21 cellular contexts compared by ENCODE assay signal in the genomic region with DNA sequence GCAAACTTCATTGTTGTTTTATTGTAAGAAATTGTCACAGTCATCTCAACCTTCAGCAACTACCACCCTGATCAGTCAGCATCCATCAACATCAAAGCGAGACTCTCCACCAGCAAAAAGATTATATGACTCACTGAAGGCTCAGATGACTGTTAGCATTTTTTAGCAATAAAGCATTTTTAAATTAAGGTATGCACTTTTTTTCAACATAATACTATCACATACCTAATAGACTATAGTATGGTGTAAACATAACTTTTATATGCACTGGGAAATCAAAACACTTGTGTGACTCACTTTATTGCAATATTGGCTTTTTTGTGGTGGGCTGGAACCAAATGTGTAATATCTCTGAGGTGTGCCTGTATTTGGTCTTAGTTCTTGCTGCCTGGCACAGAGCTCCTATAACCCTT. TPM values are rescaled to one million over a fixed set of nuclear protein-coding genes. Genes with fewer than 3 reads are reported as not detected.
DNase-seq lines count a peak whose midpoint lies in the region; ATAC-seq, FAIRE-seq and TF ChIP-seq lines count a peak whose summit lies in the region.
"Had no signal": no experiment of that assay in that cellular context is flagged by ENCODE, and none has a peak within 500 bp of the region (broad histone marks: within the 10 kb centered on the region; RNA-seq: fewer than 3 reads in every experiment).

No MANE protein-coding gene starts in this region.

- no peak for FAIRE-seq in small intestine (lab: Jason Lieb, UNC)

- POLR2A ChIA-PET in PC-3 (lab: Charles Lee; ENCODE audit: unreplicated experiment): no interaction called here

- intact Hi-C loops in PC-3 (cut with micrococcal nuclease): no loop called here

- DNase-seq in EL (peak; percentile 34), PC-3 (peak; percentile 76), fibroblast of gingiva (ENCODE audit: low read depth) (peak; percentile 13), small intestine (no peak), iPS-NIHi11 (ENCODE audit: low spot score) (no peak)
- no peak for DNase-seq in stimulated activated naive CD4-positive, alpha-beta T cell (lab: John Stamatoyannopoulos, UW)
- DNase-seq: CD8-positive, alpha-beta memory T cell; DMS79; left ventricle myocardium superior; MM.1S; NCI-H1436; NCI-H774; SHP77 treated with DMSO at 0.1 percent for 48 hours; stimulated activated CD4-positive, alpha-beta T cell treated with anti-CD3 and anti-CD28 coated beads, Interleukin-1b, Interleukin-23, amount 100 ng/mL, for 48 hours; trophoblast cell had no signal

- no peak overlapping the region for H3K27ac ChIP-seq in PC-3 (ENCODE audit: low read length)
- no peak overlapping the region for H3K27ac ChIP-seq in small intestine (ENCODE audit: low read depth in 1 of 2, low read length in 1 of 2)
- H3K27ac ChIP-seq: cardiac muscle cell had no signal

- WGBS in small intestine, 3 donors: 75 to 85% (median 83%) methylated on average over 1 of the region's 1 CpG

- TF ChIP-seq CTCF in PC-3 (conservative IDR thresholded peaks at IDR 0.05; ENCODE audit: low read depth, low read length): no peak

- ATAC-seq in GM18870 (IDR thresholded peaks at IDR 0.05; ENCODE audit: unreplicated experiment) (peak; percentile 37), PC-3 (peak; percentile 95)
- ATAC-seq: HCT116, left ventricle myocardium superior had no signal

- H2AFZ ChIP-seq in PC-3 (ENCODE audit: low read length): no peak overlapping the region

- H3K36me3 ChIP-seq in PC-3 (ENCODE audit: low read depth, low read length): no peaks in the 10 kb centered on the region
- H3K36me3 ChIP-seq in small intestine (ENCODE audit: control insufficient read depth in 2 of 2, insufficient read depth in 2 of 2, low read length in 2 of 2): no peaks in the 10 kb centered on the region
- H3K36me3 ChIP-seq: cardiac muscle cell had no signal

- no peaks in the 10 kb centered on the region for H3F3A ChIP-seq in PC-3 (ENCODE audit: low read length, unreplicated experiment)

- H3K9me3 ChIP-seq in PC-3 (ENCODE audit: low read length) (no peaks in the 10 kb centered on the region), small intestine (ENCODE audit: control insufficient read depth, low read depth) (no peaks in the 10 kb centered on the region)

- no peaks in the 10 kb centered on the region for H4K20me1 ChIP-seq in PC-3 (ENCODE audit: low read length)

- no peak overlapping the region for H3K4me2 ChIP-seq in PC-3 (ENCODE audit: low read length)

- H3K4me1 ChIP-seq in PC-3 (ENCODE audit: insufficient read depth, low read length) (peaks cover 12% of the 10 kb centered on the region; the same call in 1 of the 2 replicates), small intestine (ENCODE audit: control insufficient read depth in 2 of 2, insufficient read depth in 1 of 2, low read depth in 1 of 2, low read length in 1 of 2) (no peaks in the 10 kb centered on the region)

- H3K4me3 ChIP-seq in PC-3 (ENCODE audit: low read length) (no peak overlapping the region), small intestine (ENCODE audit: low read depth in 1 of 2, low read length in 2 of 2) (no peak overlapping the region)
- H3K4me3 ChIP-seq: cardiac muscle cell had no signal

- H3K27me3 ChIP-seq in PC-3 (ENCODE audit: low read length) (no peaks in the 10 kb centered on the region), small intestine (ENCODE audit: control insufficient read depth in 2 of 2, insufficient read depth in 2 of 2, low read length in 2 of 2) (no peaks in the 10 kb centered on the region)
- H3K27me3 ChIP-seq: cardiac muscle cell had no signal

- no peak overlapping the region for H3K9ac ChIP-seq in PC-3 (ENCODE audit: low read length)

- CTCF ChIA-PET in PC-3 (lab: Charles Lee): no interaction called here

- no TSS peak for BruUV-seq in PC-3 (replicated peaks; lab: Mats Ljungman, UMichigan)

- H3K79me2 ChIP-seq in PC-3 (ENCODE audit: low read length): no peaks in the 10 kb centered on the region

- no peaks in the 10 kb centered on the region for H3K9me2 ChIP-seq in PC-3 (replicated peaks; ENCODE audit: low read length)

RNA-seq across cellular contexts. Expression of gene SCN1A, which starts 15.6 kb away (rescaled TPM):
- 0.04 TPM in 1 of 2 replicates, not detected in the other for total RNA-seq in PC-3 (2014; rRNA removed)
- polyA plus RNA-seq in small intestine: under 1 TPM in 1 of 3 donors, not detected in 2; 0.18 TPM
- total RNA-seq: CD8-positive, alpha-beta memory T cell; mononuclear cell; posterior vena cava; T-helper 1 cell treated with Interleukin-12 subunit alpha and Interleukin-12 subunit beta and Interleukin-4 antibody, amounts not matched to agents 30 ng/mL and 1 ng/mL, for 36 hours had no signal
- polyA plus RNA-seq: cardiac muscle cell; CD8-positive, alpha-beta memory T cell had no signal

Comparison
In these comparisons a context has a peak if more than half of its experiments do, and no peak if none do; other contexts are left out.
1. DNase-seq: peak in EL (single experiment), PC-3 (single experiment) and fibroblast of gingiva (single experiment); none in stimulated activated naive CD4-positive, alpha-beta T cell (0 of 6), small intestine (single experiment) and iPS-NIHi11 (single experiment).